8 cellular contexts compared by ENCODE assay signal in genomic region chr19:16573296-16573695, GRCh38. TPM values are rescaled to one million over a fixed set of nuclear protein-coding genes. Genes with fewer than 3 reads are reported as not detected.
DNase-seq lines count a peak whose midpoint lies in the region; ATAC-seq, FAIRE-seq and TF ChIP-seq lines count a peak whose summit lies in the region.

No MANE protein-coding gene starts in this region.

- peak overlapping the region; percentile 90 for H3K9ac ChIP-seq in mammary epithelial cell (ENCODE audit: insufficient read depth, low read length)

- TF ChIP-seq POLR2A in heart left ventricle (IDR thresholded peaks at IDR 0.05) (no peak), vagina (IDR thresholded peaks at IDR 0.05) (no peak)

- CTCF ChIA-PET in mammary epithelial cell (lab: Charles Lee; ENCODE audit: low non-redundant PET): no interaction called here

- TF ChIP-seq CTCF in heart left ventricle (IDR thresholded peaks at IDR 0.05) (no peak), mammary epithelial cell (conservative IDR thresholded peaks at IDR 0.05 in 1 of 2, IDR thresholded peaks at IDR 0.05 in 1 of 2; ENCODE audit: extremely low read depth in 1 of 2, insufficient read depth in 1 of 2, low read depth in 1 of 2, low read length in 2 of 2) (no peak), mesothelial cell of epicardium (IDR thresholded peaks at IDR 0.05; ENCODE audit: unreplicated experiment) (no peak), vagina (IDR thresholded peaks at IDR 0.05) (no peak)

- FAIRE-seq in HTR-8/SVneo (lab: Jason Lieb, UNC): no peak

- dilution Hi-C loops in mammary epithelial cell (cut with HindIII; ENCODE audit: low sequenced_read_pairs): loop anchor here (5.0 to 10.0 kb wide), 2 partner anchors 49 to 182 kb away; no protein-coding TSS in a partner anchor

- peak overlapping the region; percentile 72 for H3K4me2 ChIP-seq in mammary epithelial cell (ENCODE audit: insufficient read depth, low read depth, low read length)

- H3K9me3 Mint-ChIP-seq in mesothelial cell of epicardium: no peaks in the 10 kb centered on the region

- peaks cover 95% of the 10 kb centered on the region for H3K79me2 ChIP-seq in mammary epithelial cell (ENCODE audit: insufficient read depth, low read length)

- 68 to 70% (median 69%) methylated on average over 12 to 13 of the region's 13 CpGs for WGBS in heart left ventricle, 4 donors
- 56% methylated on average over 13 of the region's 13 CpGs for WGBS in mammary epithelial cell (ENCODE audit: low coverage, missing lambda C conversion rate)

- H3K36me3 ChIP-seq in heart left ventricle (peaks cover 0 to 67% (median 38%) of the 10 kb centered on the region in 9 donors), mammary epithelial cell (ENCODE audit: insufficient read depth, low read length) (peaks cover 14% of the 10 kb centered on the region), vagina (peaks cover 0 to 30% of the 10 kb centered on the region in 2 donors)

- peak overlapping the region; percentile 93 for H3K4me3 Mint-ChIP-seq in mesothelial cell of epicardium

- H3K9me3 ChIP-seq in heart left ventricle (no peaks in the 10 kb centered on the region), mammary epithelial cell (replicated peaks; ENCODE audit: insufficient read depth, low read length) (no peaks in the 10 kb centered on the region), vagina (no peaks in the 10 kb centered on the region)

- H3K4me3 ChIP-seq in heart left ventricle (peak overlapping the region; percentile 69 to 98 (median 85)), mammary epithelial cell (replicated peaks in 1 of 3; ENCODE audit: insufficient read depth in 1 of 3, low read depth in 2 of 3, low read length in 3 of 3) (peak overlapping the region; percentile 70 to 92 (median 83)), vagina (peak overlapping the region; percentile 62 to 80)

- BruUV-seq in mammary epithelial cell (replicated peaks; lab: Mats Ljungman, UMichigan): no TSS peak

- peak overlapping the region in 9 of 12 donors; percentile 70 to 93 (median 89) for H3K27ac ChIP-seq in heart left ventricle
- H3K27ac ChIP-seq in mammary epithelial cell (ENCODE audit: insufficient read depth, low read depth, low read length): peak overlapping the region; percentile 91
- H3K27ac ChIP-seq in vagina: peak overlapping the region; percentile 37

- H3K4me1 ChIP-seq in heart left ventricle: peaks cover 7 to 58% (median 27%) of the 10 kb centered on the region in 12 donors
- H3K4me1 ChIP-seq in mammary epithelial cell (ENCODE audit: insufficient read depth, low read length): peaks cover 31% of the 10 kb centered on the region
- H3K4me1 ChIP-seq in vagina: peaks cover 47% of the 10 kb centered on the region

- peaks cover 26% of the 10 kb centered on the region for H3K4me1 Mint-ChIP-seq in mesothelial cell of epicardium

- H3K27me3 ChIP-seq in heart left ventricle: no peaks in the 10 kb centered on the region
- no peaks in the 10 kb centered on the region for H3K27me3 ChIP-seq in mammary epithelial cell (ENCODE audit: insufficient read depth, low read length)
- H3K27me3 ChIP-seq in vagina: no peaks in the 10 kb centered on the region

- ATAC-seq in heart left ventricle (no peak), left cardiac atrium (no peak)

- in situ Hi-C loops in mammary epithelial cell (cut with MboI; ENCODE audit: low sequenced_read_pairs in 2 of 2): loop anchor here in 1 of 2 donors (5.0 kb wide), 1 partner anchor 54 kb away; the partner anchor contains the start of gene MED26

- DNase-seq in heart left ventricle (no peak), left cardiac atrium (no peak), mammary epithelial cell (no peak), mesothelial cell of epicardium (ENCODE audit: low spot score in 2 of 2, unreplicated experiment in 2 of 2) (no peak), vagina (ENCODE audit: extremely low spot score in 2 of 2) (no peak), UCSD-AML1 (lab: John Stamatoyannopoulos, UW; ENCODE audit: unreplicated experiment) (no peak), NCI-H226 (no peak), HTR-8/SVneo (ENCODE audit: insufficient read length, low spot score) (no peak)

- peaks cover 9% of the 10 kb centered on the region for H3K36me3 Mint-ChIP-seq in mesothelial cell of epicardium

- H3K27ac Mint-ChIP-seq in mesothelial cell of epicardium: peak overlapping the region; percentile 98

- H3K27me3 Mint-ChIP-seq in mesothelial cell of epicardium (ENCODE audit: low read depth): no peaks in the 10 kb centered on the region

- no peaks in the 10 kb centered on the region for H4K20me1 ChIP-seq in mammary epithelial cell (ENCODE audit: insufficient read depth, low read length)

- H2AFZ ChIP-seq in mammary epithelial cell (ENCODE audit: low read depth, low read length): no peak overlapping the region

- intact Hi-C loops in heart left ventricle (cut with DNase I) (loop anchor here in 7 of 10 donors (2.0 to 5.0 kb wide), 3 partner anchors 54 to 319 kb away; partner anchors contain the start of gene MED26 (in 5 of the 7)), left cardiac atrium (cut with DNase I) (no loop called here), mammary epithelial cell (cut with micrococcal nuclease) (loop anchor here (2.0 kb wide), 1 partner anchor 16 kb away; no protein-coding TSS in a partner anchor), vagina (cut with DNase I) (loop anchor here (2.0 to 5.0 kb wide), 2 partner anchors 56 to 84 kb away; partner anchors contain the start of gene MED26)

RNA-seq across cellular contexts. Expression of gene SLC35E1, which starts 1.1 kb away (rescaled TPM):
- total RNA-seq in heart left ventricle (10 to 100 TPM; 20.4 to 44.0 (median 24.0) TPM), left cardiac atrium (10 to 100 TPM; 27.3 to 28.1 TPM), mammary epithelial cell (10 to 100 TPM; 50.8 to 67.2 TPM), mesothelial cell of epicardium (39.7 to 45.4 TPM (median 42.1 TPM) in 3 replicates), vagina (21.6 TPM)
- polyA plus RNA-seq in heart left ventricle (10 to 100 TPM; 21.2 to 33.9 TPM), mammary epithelial cell (48.6 TPM)
- polyA minus RNA-seq in mammary epithelial cell: 87.8 TPM

RNA-seq across cellular contexts. Expression of gene CHERP, which starts 31.1 kb away (rescaled TPM):
- total RNA-seq in heart left ventricle (10 to 100 TPM in 7 of 9 donors, 1 to 10 TPM in 2; 5.7 to 24.6 (median 17.0) TPM), left cardiac atrium (10 to 100 TPM; 20.1 to 25.4 TPM), mammary epithelial cell (10 to 100 TPM in 1 of 2 donors, 1 to 10 TPM in 1; 5.7 to 49.6 TPM), mesothelial cell of epicardium (73.2 to 80.5 TPM (median 78.4 TPM) in 3 replicates), vagina (17.2 TPM)
- polyA plus RNA-seq in heart left ventricle (10 to 100 TPM; 11.6 to 15.5 TPM), mammary epithelial cell (9.3 TPM)
- polyA minus RNA-seq in mammary epithelial cell: 15.5 TPM

RNA-seq across cellular contexts. Expression of gene MED26, which starts 54.7 kb away (rescaled TPM):
- total RNA-seq in heart left ventricle (1 to 10 TPM; 3.6 to 7.5 (median 4.6) TPM), left cardiac atrium (1 to 10 TPM; 5.0 to 5.6 TPM), mammary epithelial cell (10 to 100 TPM in 1 of 2 donors, 1 to 10 TPM in 1; 8.8 to 10.9 TPM), mesothelial cell of epicardium (13.3 to 15.5 TPM (median 14.0 TPM) in 3 replicates), vagina (11.3 TPM)
- polyA plus RNA-seq in heart left ventricle (1 to 10 TPM; 4.3 to 5.6 TPM), mammary epithelial cell (6.4 TPM)
- polyA minus RNA-seq in mammary epithelial cell: 4.6 TPM

Comparison
In these comparisons a context has a peak if more than half of its experiments do, and no peak if none do; other contexts are left out.
1. intact Hi-C loops: an anchor here in heart left ventricle (2.0 to 5.0 kb wide), mammary epithelial cell (2.0 kb wide) and vagina (2.0 to 5.0 kb wide); none called in left cardiac atrium.
2. H3K27ac ChIP-seq: peak in every context shown above with its lines; median percentile 91 in mammary epithelial cell; 89 in heart left ventricle; 37 in vagina.